ENCODE assay signal across 31 cellular contexts in genomic region chr3:46651084-46651483, GRCh38. TPM values are rescaled to one million over a fixed set of nuclear protein-coding genes. Genes with fewer than 3 reads are reported as not detected.
"Had no signal": no experiment of that assay in that cellular context is flagged by ENCODE, and none has a peak within 500 bp of the region (broad histone marks: within the 10 kb centered on the region; RNA-seq: fewer than 3 reads in every experiment).

No MANE protein-coding gene starts in this region.

- ATAC-seq: stimulated activated effector memory CD8-positive, alpha-beta T cell treated with anti-CD3 and anti-CD28 coated beads, Interleukin-12 subunit alpha, Interleukin-12 subunit beta, amount 100 ng/mL, for 72 hours; stimulated activated memory B cell treated with anti-CD40 and anti-IgM and Interleukin-4, amounts not matched to agents 10 μg/mL and 1 μg/mL and 100 μg/mL, for 72 hours; stimulated activated naive B cell treated with anti-CD40 and anti-IgM and Interleukin-4, amounts not matched to agents 10 μg/mL and 1 μg/mL and 100 μg/mL, for 72 hours; stimulated activated naive CD8-positive, alpha-beta T cell treated with anti-CD3 and anti-CD28 coated beads, Interleukin-15, amount 100 ng/mL, for 72 hours; stimulated activated naive CD8-positive, alpha-beta T cell treated with anti-CD3 and anti-CD28 coated beads, Interleukin-15, Interleukin-2, amounts not matched to agents 100 U/mL and 50 U/mL, for 24 hours; upper lobe of right lung had no signal

- DNase-seq: stimulated activated CD4-positive, alpha-beta T cell treated with anti-CD3 and anti-CD28 coated beads, Interleukin-2, amount 100 ng/mL, for 48 hours; stimulated activated CD4-positive, alpha-beta T cell treated with anti-CD3 and anti-CD28 coated beads, Interleukin-4, amount 100 ng/mL, for 1 hour; stimulated activated CD4-positive, alpha-beta T cell treated with anti-CD3 and anti-CD28 coated beads, Interleukin-4, amount 100 ng/mL, for 24 hours; stimulated activated CD4-positive, alpha-beta T cell treated with anti-CD3 and anti-CD28 coated beads, Interleukin-4, amount 100 ng/mL, for 4 hours; stimulated activated CD8-positive, alpha-beta memory T cell treated with anti-CD3 and anti-CD28 coated beads, Interleukin-4, amount 100 ng/mL, for 48 hours; stimulated activated naive B cell treated with anti-CD40 and anti-IgM and Interleukin-4, amounts not matched to agents 10 μg/mL and 1 μg/mL and 100 μg/mL, for 72 hours; stimulated activated naive CD4-positive, alpha-beta T cell; stimulated activated naive CD4-positive, alpha-beta T cell treated with Interleukin-2 at 50 U/mL for 16 hours; stimulated activated naive CD8-positive, alpha-beta T cell treated with anti-CD3 and anti-CD28 coated beads, Interleukin-15, amount 100 ng/mL, for 72 hours; stimulated activated naive CD8-positive, alpha-beta T cell treated with anti-CD3 and anti-CD28 coated beads, Interleukin-15, Interleukin-2, amounts not matched to agents 100 U/mL and 50 U/mL, for 24 hours; stomach; substantia nigra; testis; thyroid gland; tibial artery; transverse colon; trophoblast cell; upper lobe of left lung; upper lobe of right lung; uterus had no signal

- H3K4me3 ChIP-seq: stomach, suprapubic skin, testis, thoracic aorta, thyroid gland, tibial artery, tibial nerve, transverse colon, upper lobe of left lung, upper lobe of right lung, uterus, vagina had no signal

- H3K27me3 ChIP-seq: stomach, testis, thyroid gland, upper lobe of left lung, upper lobe of right lung, uterus, vagina had no signal

- H3K9me3 ChIP-seq: suprapubic skin, testis, thoracic aorta, thyroid gland, uterus, vagina had no signal

- H3K36me3 ChIP-seq: stomach, suprapubic skin, thoracic aorta, thyroid gland, tibial artery, tibial nerve, transverse colon, upper lobe of left lung, upper lobe of right lung, uterus, vagina had no signal

- FAIRE-seq: urothelium cell line had no signal

- H3K27ac ChIP-seq: stomach, suprapubic skin, testis, thoracic aorta, thyroid gland, tibial artery, tibial nerve, transverse colon, upper lobe of left lung, upper lobe of right lung, uterus, vagina had no signal

- H3K4me1 ChIP-seq: stomach, testis, thyroid gland, tibial artery, tibial nerve, transverse colon, upper lobe of left lung, upper lobe of right lung, uterus, vagina had no signal

RNA-seq across cellular contexts. Expression of gene FAM240A, which starts 38.8 kb away (rescaled TPM):
- total RNA-seq: stomach, subcutaneous adipose tissue, temporal lobe, testis, thoracic aorta, transverse colon, upper lobe of left lung, upper lobe of right lung, ureter, urinary bladder, uterus, vagina had no signal
- polyA plus RNA-seq: stomach, urinary bladder had no signal

RNA-seq across cellular contexts. Expression of gene TMIE, which starts 50.1 kb away (rescaled TPM):
- total RNA-seq: thoracic aorta, transverse colon had no signal
